In genomic region chr2:33395660-33396249, GRCh38 we compare ENCODE assay signal across 8 cellular contexts.
DNase-seq lines count a peak whose midpoint lies in the region; ATAC-seq and TF ChIP-seq lines count a peak whose summit lies in the region.

No MANE protein-coding gene starts in this region.

- TF ChIP-seq CTCF in A673 (conservative IDR thresholded peaks at IDR 0.05; ENCODE audit: low read depth, low read length) (peak; percentile 81), GM12874 (IDR thresholded peaks at IDR 0.05; ENCODE audit: insufficient read depth, low read depth, low read length) (peak; percentile 54; the same call in 1 of the 2 replicates), left ventricle myocardium inferior (IDR thresholded peaks at IDR 0.05; ENCODE audit: borderline replicate concordance) (peak; percentile 59)

- H3K27me3 ChIP-seq in A673 (replicated peaks; ENCODE audit: insufficient read depth, low read depth, low read length, poor library complexity) (no peaks in the 10 kb centered on the region), left ventricle myocardium inferior (ENCODE audit: low read depth) (no peaks in the 10 kb centered on the region)

- H3K4me3 ChIP-seq in A673 (ENCODE audit: low read depth, low read length, poor library complexity, severe bottlenecking) (no peak overlapping the region), left ventricle myocardium inferior (no peak overlapping the region)

- H3K27ac ChIP-seq in A673 (ENCODE audit: low read depth, low read length, poor library complexity, severe bottlenecking): no peak overlapping the region
- peak overlapping the region; percentile 55 for H3K27ac ChIP-seq in left ventricle myocardium inferior (replicated peaks)

- no peak for ATAC-seq in activated T-cell treated with anti-CD3 and anti-CD28 coated beads, Interleukin-2, amount 50 U/mL, for 72 hours (replicated peaks in 1 of 2)
- ATAC-seq in GM21737 (IDR thresholded peaks at IDR 0.05; ENCODE audit: unreplicated experiment): no peak

- no peak overlapping the region for H3K4me3 Mint-ChIP-seq in activated T-cell treated with anti-CD3 and anti-CD28 coated beads, Interleukin-2, amount 50 U/mL, for 72 hours

- intact Hi-C loops in A673 (cut with micrococcal nuclease; ENCODE audit: unreplicated experiment) (no loop called here), left ventricle myocardium inferior (cut with micrococcal nuclease) (no loop called here)

- H3K36me3 ChIP-seq in A673 (ENCODE audit: insufficient read depth, low read length, poor library complexity, severe bottlenecking): no peaks in the 10 kb centered on the region
- peaks cover 12% of the 10 kb centered on the region for H3K36me3 ChIP-seq in left ventricle myocardium inferior

- no peaks in the 10 kb centered on the region for H3K9me3 Mint-ChIP-seq in activated T-cell treated with anti-CD3 and anti-CD28 coated beads, Interleukin-2, amount 50 U/mL, for 72 hours

- no peaks in the 10 kb centered on the region for H3K27me3 Mint-ChIP-seq in activated T-cell treated with anti-CD3 and anti-CD28 coated beads, Interleukin-2, amount 50 U/mL, for 72 hours (ENCODE audit: low read depth)

- DNase-seq in A673 (ENCODE audit: low spot score) (peak; percentile 67), NCI-H748 treated with DMSO at 0.1 percent for 48 hours (lab: John Stamatoyannopoulos, UW) (peak; percentile 5), left ventricle myocardium inferior (no peak), AG08396 (ENCODE audit: low spot score) (no peak)
- DNase-seq in activated T-cell treated with anti-CD3 and anti-CD28 coated beads, Interleukin-2, amount 50 U/mL, for 72 hours: peak; percentile 48 to 63
- DNase-seq in stimulated activated CD4-positive, alpha-beta T cell treated with anti-CD3 and anti-CD28 coated beads, Interleukin-1b, Interleukin-23, amount 100 ng/mL, for 48 hours: peak; percentile 52

- H3K4me1 Mint-ChIP-seq in activated T-cell treated with anti-CD3 and anti-CD28 coated beads, Interleukin-2, amount 50 U/mL, for 72 hours (ENCODE audit: low read depth): no peaks in the 10 kb centered on the region

- POLR2A ChIA-PET in A673 (lab: Charles Lee; ENCODE audit: low non-redundant PET): no interaction called here

- H3K27ac Mint-ChIP-seq in activated T-cell treated with anti-CD3 and anti-CD28 coated beads, Interleukin-2, amount 50 U/mL, for 72 hours: no peak overlapping the region

- CTCF ChIA-PET in A673 (lab: Charles Lee): interaction anchor here (0.6 to 1.0 kb wide), 20 partner anchors 15 to 1217 kb away, joined by 3 to 10 read pairs (median 4); no protein-coding TSS in a partner anchor

- no TSS peak for BruUV-seq in A673 (replicated peaks; lab: Mats Ljungman, UMichigan)

- H3K9me3 ChIP-seq in A673 (ENCODE audit: low read depth, low read length, poor library complexity, severe bottlenecking) (no peaks in the 10 kb centered on the region), left ventricle myocardium inferior (replicated peaks) (no peaks in the 10 kb centered on the region)

- no peaks in the 10 kb centered on the region for H3K36me3 Mint-ChIP-seq in activated T-cell treated with anti-CD3 and anti-CD28 coated beads, Interleukin-2, amount 50 U/mL, for 72 hours (ENCODE audit: insufficient read depth in 2 of 2)

- no peaks in the 10 kb centered on the region for H3K4me1 ChIP-seq in A673 (ENCODE audit: insufficient read depth, low read length, poor library complexity, severe bottlenecking)
- H3K4me1 ChIP-seq in left ventricle myocardium inferior: peaks cover 7% of the 10 kb centered on the region

Comparison
In these comparisons a context has a peak if more than half of its experiments do, and no peak if none do; other contexts are left out.
1. DNase-seq: peak in A673 (single experiment), NCI-H748 treated with DMSO at 0.1 percent for 48 hours (single experiment), activated T-cell treated with anti-CD3 and anti-CD28 coated beads, Interleukin-2, amount 50 U/mL, for 72 hours (2 of 2) and stimulated activated CD4-positive, alpha-beta T cell treated with anti-CD3 and anti-CD28 coated beads, Interleukin-1b, Interleukin-23, amount 100 ng/mL, for 48 hours (single experiment); none in left ventricle myocardium inferior (single experiment) and AG08396 (single experiment).
2. Peak in every context shown above with its lines, with median percentiles within 50 percentile points of each other: CTCF ChIP-seq.